ENCODE assay signal across 11 cellular contexts in the genomic region with DNA sequence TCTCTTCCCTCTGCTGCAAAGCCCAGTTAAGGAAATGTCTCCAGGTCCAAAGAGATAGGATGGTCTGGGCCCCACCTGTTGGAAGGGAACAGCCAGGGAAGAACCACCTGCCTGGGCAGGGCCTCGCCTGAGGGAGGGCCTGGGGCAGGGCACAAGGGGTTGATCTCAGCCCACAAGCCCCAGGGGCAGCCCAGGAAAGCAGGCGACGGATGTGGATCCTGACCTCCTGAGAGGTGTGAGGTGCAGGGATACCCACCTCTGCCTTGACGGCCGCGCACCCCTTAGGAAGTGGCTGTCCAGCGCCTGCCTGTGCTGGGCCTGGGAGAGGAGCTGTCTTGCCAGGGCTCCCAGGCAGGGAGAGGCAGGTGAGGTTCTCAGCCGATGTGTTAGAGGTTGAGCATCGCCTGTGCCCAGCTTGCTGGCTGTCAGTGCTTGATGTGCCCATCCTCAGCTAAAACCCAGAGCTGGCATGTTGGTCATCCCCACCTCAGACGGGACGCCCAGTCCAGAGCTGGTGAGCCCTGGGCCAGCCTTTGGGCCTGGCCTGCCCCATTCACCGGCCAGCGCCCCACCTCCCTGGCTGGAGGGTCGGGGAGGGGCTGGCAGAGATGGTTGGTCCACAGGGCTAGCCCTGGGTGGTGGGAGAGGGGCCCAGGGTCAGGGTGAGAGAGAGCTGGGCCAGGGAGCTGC. TPM values are rescaled to one million over a fixed set of nuclear protein-coding genes. Genes with fewer than 3 reads are reported as not detected.
DNase-seq lines count a peak whose midpoint lies in the region; ATAC-seq lines count a peak whose summit lies in the region.
"Had no signal": no experiment of that assay in that cellular context is flagged by ENCODE, and none has a peak within 500 bp of the region (broad histone marks: within the 10 kb centered on the region; RNA-seq: fewer than 3 reads in every experiment).

No MANE protein-coding gene starts in this region.

- peaks cover 0 to 39% (median 0%) of the 10 kb centered on the region in 3 experiments for H3K36me3 ChIP-seq in naive thymus-derived CD4-positive, alpha-beta T cell (ENCODE audit: control insufficient read depth in 2 of 3, insufficient read depth in 3 of 3, low read length in 3 of 3)

- H3K9me3 Mint-ChIP-seq in stimulated activated naive CD8-positive, alpha-beta T cell treated with anti-CD3 and anti-CD28 coated beads, Interleukin-15, Interleukin-2, amounts not matched to agents 100 ng/mL and 50 ng/mL, for 24 hours, result no peaks in the 10 kb centered on the region
- peaks cover 0 to 2% (median 0%) of the 10 kb centered on the region in 11 donors for H3K9me3 Mint-ChIP-seq in naive thymus-derived CD4-positive, alpha-beta T cell

- DNase-seq in stimulated activated naive CD8-positive, alpha-beta T cell treated with anti-CD3 and anti-CD28 coated beads, Interleukin-15, Interleukin-2, amounts not matched to agents 100 U/mL and 50 U/mL, for 24 hours, result no peak
- peak in 1 of 9 donors; percentile 15 for DNase-seq in naive thymus-derived CD4-positive, alpha-beta T cell
- DNase-seq in hippocampal formation (lab: John Stamatoyannopoulos, UW), result no peak
- DNase-seq: DMS 273 treated with DMSO at 0.1 percent for 48 hours, MV-4-11 had no signal

- peak overlapping the region; percentile 88 for H3K4me3 Mint-ChIP-seq in stimulated activated naive CD8-positive, alpha-beta T cell treated with anti-CD3 and anti-CD28 coated beads, Interleukin-15, Interleukin-2, amounts not matched to agents 100 ng/mL and 50 ng/mL, for 24 hours
- peak overlapping the region; percentile 84 to 100 (median 96) for H3K4me3 Mint-ChIP-seq in naive thymus-derived CD4-positive, alpha-beta T cell

- no peak overlapping the region for H3K4me3 ChIP-seq in naive thymus-derived CD4-positive, alpha-beta T cell (ENCODE audit: low read length)

- peaks cover 5 to 6% of the 10 kb centered on the region in 2 donors for H3K4me1 ChIP-seq in naive thymus-derived CD4-positive, alpha-beta T cell (ENCODE audit: control insufficient read depth in 2 of 2, insufficient read depth in 2 of 2, low read length in 2 of 2)

- POLR2A ChIA-PET in naive thymus-derived CD4-positive, alpha-beta T cell (lab: Charles Lee), result interaction anchor here (0.6 to 6.0 kb wide), 4 partner anchors 8 to 567 kb away, joined by 3 to 89 read pairs (median 46); partner anchors contain the start of genes AMDHD2 and ATP6V0C

- peaks cover 6% of the 10 kb centered on the region for H3K36me3 Mint-ChIP-seq in stimulated activated naive CD8-positive, alpha-beta T cell treated with anti-CD3 and anti-CD28 coated beads, Interleukin-15, Interleukin-2, amounts not matched to agents 100 ng/mL and 50 ng/mL, for 24 hours (ENCODE audit: low read depth)
- peaks cover 0 to 5% (median 0%) of the 10 kb centered on the region in 5 donors for H3K36me3 Mint-ChIP-seq in naive thymus-derived CD4-positive, alpha-beta T cell

- intact Hi-C loops in naive thymus-derived CD4-positive, alpha-beta T cell (cut with micrococcal nuclease), result loop anchor here (5.0 to 10.0 kb wide), 4 partner anchors 308 to 754 kb away; partner anchors contain the start of genes E4F1 (in 1 of the 2), HCFC1R1 (in 1 of the 2), THOC6 (in 1 of the 2) and TNFRSF12A (in 1 of the 2)

- H3K27me3 Mint-ChIP-seq in stimulated activated naive CD8-positive, alpha-beta T cell treated with anti-CD3 and anti-CD28 coated beads, Interleukin-15, Interleukin-2, amounts not matched to agents 100 ng/mL and 50 ng/mL, for 24 hours, result no peaks in the 10 kb centered on the region
- H3K27me3 Mint-ChIP-seq in naive thymus-derived CD4-positive, alpha-beta T cell, result no peaks in the 10 kb centered on the region

- H3K27me3 ChIP-seq in naive thymus-derived CD4-positive, alpha-beta T cell (ENCODE audit: control insufficient read depth in 2 of 2, insufficient read depth in 2 of 2, low read length in 2 of 2), result no peaks in the 10 kb centered on the region

- peak overlapping the region; percentile 90 for H3K27ac ChIP-seq in cingulate gyrus (ENCODE audit: low read depth, low read length)
- H3K27ac ChIP-seq in naive thymus-derived CD4-positive, alpha-beta T cell (ENCODE audit: low read depth, low read length), result peak overlapping the region; percentile 93

- H3K4me1 Mint-ChIP-seq in stimulated activated naive CD8-positive, alpha-beta T cell treated with anti-CD3 and anti-CD28 coated beads, Interleukin-15, Interleukin-2, amounts not matched to agents 100 ng/mL and 50 ng/mL, for 24 hours (ENCODE audit: low read depth), result peaks cover 23% of the 10 kb centered on the region
- peaks cover 0 to 27% (median 19%) of the 10 kb centered on the region in 7 donors for H3K4me1 Mint-ChIP-seq in naive thymus-derived CD4-positive, alpha-beta T cell

- peak overlapping the region; percentile 76 for H3K27ac Mint-ChIP-seq in stimulated activated naive CD8-positive, alpha-beta T cell treated with anti-CD3 and anti-CD28 coated beads, Interleukin-15, Interleukin-2, amounts not matched to agents 100 ng/mL and 50 ng/mL, for 24 hours
- H3K27ac Mint-ChIP-seq in naive thymus-derived CD4-positive, alpha-beta T cell, result peak overlapping the region; percentile 96 to 100 (median 98)

- CTCF ChIA-PET in naive thymus-derived CD4-positive, alpha-beta T cell (lab: Charles Lee), result interaction anchor here (0.7 to 1.0 kb wide), 2 partner anchors 10 to 34 kb away, joined by 3 read pairs; no protein-coding TSS in a partner anchor

- no peak for ATAC-seq in stimulated activated naive CD8-positive, alpha-beta T cell treated with anti-CD3 and anti-CD28 coated beads, Interleukin-15, Interleukin-2, amounts not matched to agents 100 U/mL and 50 U/mL, for 24 hours
- ATAC-seq in naive thymus-derived CD4-positive, alpha-beta T cell, result no peak
- no peak for ATAC-seq in GM21529 (IDR thresholded peaks at IDR 0.05; ENCODE audit: unreplicated experiment)
- no peak for ATAC-seq in GM21723 (IDR thresholded peaks at IDR 0.05; ENCODE audit: unreplicated experiment)
- no peak for ATAC-seq in GM18868 (IDR thresholded peaks at IDR 0.05; ENCODE audit: unreplicated experiment)

- H3K9me3 ChIP-seq in naive thymus-derived CD4-positive, alpha-beta T cell (ENCODE audit: control insufficient read depth in 2 of 3, low read length in 3 of 3), result no peaks in the 10 kb centered on the region

RNA-seq across cellular contexts. Expression of gene CEMP1, which starts 0.4 kb away (rescaled TPM):
- total RNA-seq in naive thymus-derived CD4-positive, alpha-beta T cell, result 1 to 10 TPM in 3 of 5 experiments, not detected in 2; 1.4 to 3.3 (median 2.8) TPM
- 1 to 10 TPM; 3.7 to 7.3 TPM for polyA plus RNA-seq in naive thymus-derived CD4-positive, alpha-beta T cell
- total RNA-seq: right cardiac atrium had no signal

RNA-seq across cellular contexts. Expression of gene PDPK1, which starts 7.0 kb away (rescaled TPM):
- total RNA-seq in naive thymus-derived CD4-positive, alpha-beta T cell, result 10 to 100 TPM; 52.2 to 71.5 (median 58.3) TPM
- polyA plus RNA-seq in naive thymus-derived CD4-positive, alpha-beta T cell, result 10 to 100 TPM; 30.7 to 43.5 TPM

RNA-seq across cellular contexts. Expression of gene AMDHD2, which starts 10.6 kb away (rescaled TPM):
- total RNA-seq in naive thymus-derived CD4-positive, alpha-beta T cell, result 100 to 1,000 TPM in 4 of 5 experiments, 10 to 100 TPM in 1; 60.0 to 258 (median 112) TPM
- polyA plus RNA-seq in naive thymus-derived CD4-positive, alpha-beta T cell, result 10 to 100 TPM; 15.0 to 22.5 TPM

RNA-seq across cellular contexts. Expression of gene ATP6V0C, which starts 17.0 kb away (rescaled TPM):
- total RNA-seq in naive thymus-derived CD4-positive, alpha-beta T cell, result 100 to 1,000 TPM in 4 of 5 experiments, 10 to 100 TPM in 1; 98.2 to 303 (median 113) TPM
- 10 to 100 TPM; 76.5 to 96.9 TPM for polyA plus RNA-seq in naive thymus-derived CD4-positive, alpha-beta T cell

RNA-seq across cellular contexts. Expression of gene TBC1D24, which starts 55.8 kb away (rescaled TPM):
- total RNA-seq in naive thymus-derived CD4-positive, alpha-beta T cell, result 10 to 100 TPM in 2 of 5 experiments, 1 to 10 TPM in 3; 5.4 to 13.5 (median 9.2) TPM
- polyA plus RNA-seq in naive thymus-derived CD4-positive, alpha-beta T cell, result 1 to 10 TPM; 1.7 to 2.5 TPM
